9 cellular contexts compared by ENCODE assay signal in the genomic region with DNA sequence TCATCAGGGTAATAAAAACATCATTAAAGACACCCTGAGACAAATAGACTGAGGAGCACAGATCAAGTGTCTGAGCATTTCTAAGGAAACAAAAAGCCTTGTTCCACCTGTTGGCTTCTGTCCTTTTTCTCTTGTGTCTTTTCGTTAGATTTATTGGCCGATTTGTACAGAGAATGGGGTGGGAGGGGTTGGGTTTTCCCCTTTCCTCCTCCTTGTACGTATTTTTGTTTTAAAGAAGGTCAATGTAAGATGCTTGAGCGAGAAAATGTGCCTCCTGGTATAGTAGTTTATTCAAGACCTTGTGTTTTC. TPM values are rescaled to one million over a fixed set of nuclear protein-coding genes. Genes with fewer than 3 reads are reported as not detected.
DNase-seq lines count a peak whose midpoint lies in the region; ATAC-seq, FAIRE-seq and TF ChIP-seq lines count a peak whose summit lies in the region.
"Had no signal": no experiment of that assay in that cellular context is flagged by ENCODE, and none has a peak within 500 bp of the region (broad histone marks: within the 10 kb centered on the region; RNA-seq: fewer than 3 reads in every experiment).

No MANE protein-coding gene starts in this region.

- no peaks in the 10 kb centered on the region for H3K36me3 ChIP-seq in SK-N-SH (replicated peaks in 1 of 2; ENCODE audit: control insufficient read depth in 1 of 2, insufficient read depth in 2 of 2, low read length in 1 of 2)
- no peaks in the 10 kb centered on the region for H3K36me3 ChIP-seq in adrenal gland (replicated peaks in 1 of 2)
- no peaks in the 10 kb centered on the region for H3K36me3 ChIP-seq in kidney (ENCODE audit: control insufficient read depth in 1 of 2, insufficient read depth in 2 of 2, low read length in 2 of 2)

- peaks cover 25% of the 10 kb centered on the region for H3F3A ChIP-seq in SK-N-SH (replicated peaks; ENCODE audit: insufficient read depth)

- DNase-seq in SK-N-SH: no peak
- DNase-seq in adrenal gland: no peak
- DNase-seq in kidney: no peak
- no peak for DNase-seq in DMS153 treated with DMSO at 0.1 percent for 48 hours (lab: John Stamatoyannopoulos, UW; ENCODE audit: unreplicated experiment)
- DNase-seq in foreskin melanocyte: no peak
- no peak for DNase-seq in HUDEP-2 (lab: John Stamatoyannopoulos, UW; ENCODE audit: unreplicated experiment in 76 of 76)
- DNase-seq: NCI-H524 treated with DMSO at 0.1 percent for 48 hours had no signal

- H4K20me1 ChIP-seq in SK-N-SH (ENCODE audit: insufficient read depth): no peaks in the 10 kb centered on the region; the same call in 1 of the 2 replicates

- peaks cover 15% of the 10 kb centered on the region; the same call in 1 of the 2 replicates for H3K79me2 ChIP-seq in SK-N-SH (ENCODE audit: insufficient read depth)

- H3K27ac ChIP-seq in SK-N-SH (ENCODE audit: low read depth in 2 of 2, low read length in 1 of 2) (peak overlapping the region in 1 of 2 experiments; percentile 96; a peak in 2 of 4 replicates), adrenal gland (peak overlapping the region in 3 of 5 donors; percentile 85 to 94 (median 91)), kidney (ENCODE audit: low read depth in 2 of 2, low read length in 2 of 2) (peak overlapping the region; percentile 95 to 96), temporal lobe (ENCODE audit: low read depth, low read length) (peak overlapping the region; percentile 86)

- no peak for TF ChIP-seq RAD21 in SK-N-SH (IDR thresholded peaks at IDR 0.05; ENCODE audit: low read length)

- H3K27me3 ChIP-seq in SK-N-SH (ENCODE audit: insufficient read depth) (no peaks in the 10 kb centered on the region), adrenal gland (no peaks in the 10 kb centered on the region)

- CTCF ChIA-PET in SK-N-SH (lab: Yijun Ruan, JAX): interaction anchor here (0.6 to 1.4 kb wide), 2 partner anchors 94 to 99 kb away, joined by 3 read pairs; no protein-coding TSS in a partner anchor

- ATAC-seq in SK-N-SH treated with all-trans-retinoic acid at 6 μM for 48 hours: no peak

- peak overlapping the region; percentile 95 for H3K4me2 ChIP-seq in SK-N-SH

- no peak for TF ChIP-seq EP300 in SK-N-SH (IDR thresholded peaks at IDR 0.05; ENCODE audit: borderline replicate concordance in 1 of 2, low read depth in 1 of 2, low read length in 1 of 2)

- peak overlapping the region; percentile 57 for H2AFZ ChIP-seq in SK-N-SH (ENCODE audit: low read depth)

- 31% methylated on average over 4 of the region's 4 CpGs for WGBS in SK-N-SH (ENCODE audit: low lambda C conversion rate)
- 9 to 15% (median 12%) methylated on average over 4 of the region's 4 CpGs for WGBS in adrenal gland, 4 donors

- H3K4me3 ChIP-seq in SK-N-SH (ENCODE audit: low read depth in 2 of 2, low read length in 1 of 2) (peak overlapping the region; percentile 69 to 83), adrenal gland (peak overlapping the region in 3 of 4 donors; percentile 67 to 93 (median 86)), kidney (ENCODE audit: low read length in 2 of 2) (peak overlapping the region; percentile 85 to 87)

- no peaks in the 10 kb centered on the region for H3K9me2 ChIP-seq in SK-N-SH

- no peak for FAIRE-seq in kidney (lab: Jason Lieb, UNC)

- POLR2A ChIA-PET in SK-N-SH (lab: Yijun Ruan, JAX): interaction anchor here (1.4 kb wide), 1 partner anchor 56 kb away, joined by 6 read pairs; no protein-coding TSS in a partner anchor

- H3K9me3 ChIP-seq in SK-N-SH (no peaks in the 10 kb centered on the region), adrenal gland (replicated peaks in 1 of 3) (no peaks in the 10 kb centered on the region), kidney (ENCODE audit: control insufficient read depth in 1 of 2, low read length in 2 of 2) (no peaks in the 10 kb centered on the region)

- intact Hi-C loops in adrenal gland (cut with DNase I) (loop anchor here in 1 of 2 donors (5.0 kb wide), 1 partner anchor 50 kb away; no protein-coding TSS in a partner anchor), kidney (cut with DNase I) (no loop called here)

- no peak for TF ChIP-seq POLR2A in adrenal gland (IDR thresholded peaks at IDR 0.05)

- TF ChIP-seq CTCF in SK-N-SH (IDR thresholded peaks at IDR 0.05): no peak
- TF ChIP-seq CTCF in adrenal gland (IDR thresholded peaks at IDR 0.05): no peak
- no peak for TF ChIP-seq CTCF in kidney (IDR thresholded peaks at IDR 0.05; ENCODE audit: borderline replicate concordance, extremely low read depth, insufficient read depth)

- H3K9ac ChIP-seq in SK-N-SH: peak overlapping the region; percentile 80; the same call in 1 of the 2 replicates
- H3K9ac ChIP-seq in kidney (ENCODE audit: low read length in 2 of 2): peak overlapping the region; percentile 91 to 96

- peaks cover 34 to 35% of the 10 kb centered on the region in 2 experiments for H3K4me1 ChIP-seq in SK-N-SH (ENCODE audit: control insufficient read depth in 1 of 2, insufficient read depth in 2 of 2, low read depth in 1 of 2, low read length in 1 of 2)
- peaks cover 47 to 60% of the 10 kb centered on the region in 2 donors for H3K4me1 ChIP-seq in adrenal gland (replicated peaks in 1 of 2)
- peaks cover 19 to 20% of the 10 kb centered on the region in 2 donors for H3K4me1 ChIP-seq in kidney (ENCODE audit: control insufficient read depth in 1 of 2, insufficient read depth in 1 of 2, low read depth in 1 of 2, low read length in 2 of 2)

TF ChIP-seq in SK-N-SH, 30 proteins besides CTCF, POLR2A, EP300 and RAD21 (continues in another document):
- TF ChIP-seq GABPA (IDR thresholded peaks at IDR 0.05; ENCODE audit: low read depth) (no peak), TAF1 (IDR thresholded peaks at IDR 0.05; ENCODE audit: borderline replicate concordance, low read depth, low read length) (no peak)
- TF ChIP-seq, protein P1, sequence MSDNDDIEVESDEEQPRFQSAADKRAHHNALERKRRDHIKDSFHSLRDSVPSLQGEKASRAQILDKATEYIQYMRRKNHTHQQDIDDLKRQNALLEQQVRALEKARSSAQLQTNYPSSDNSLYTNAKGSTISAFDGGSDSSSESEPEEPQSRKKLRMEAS (IDR thresholded peaks at IDR 0.05; ENCODE audit: low read depth): no peak

TF ChIP-seq in SK-N-SH treated with all-trans-retinoic acid at 6 μM for 48 hours, 23 proteins besides CTCF, POLR2A, EP300 and RAD21:
- TF ChIP-seq, protein P2, sequence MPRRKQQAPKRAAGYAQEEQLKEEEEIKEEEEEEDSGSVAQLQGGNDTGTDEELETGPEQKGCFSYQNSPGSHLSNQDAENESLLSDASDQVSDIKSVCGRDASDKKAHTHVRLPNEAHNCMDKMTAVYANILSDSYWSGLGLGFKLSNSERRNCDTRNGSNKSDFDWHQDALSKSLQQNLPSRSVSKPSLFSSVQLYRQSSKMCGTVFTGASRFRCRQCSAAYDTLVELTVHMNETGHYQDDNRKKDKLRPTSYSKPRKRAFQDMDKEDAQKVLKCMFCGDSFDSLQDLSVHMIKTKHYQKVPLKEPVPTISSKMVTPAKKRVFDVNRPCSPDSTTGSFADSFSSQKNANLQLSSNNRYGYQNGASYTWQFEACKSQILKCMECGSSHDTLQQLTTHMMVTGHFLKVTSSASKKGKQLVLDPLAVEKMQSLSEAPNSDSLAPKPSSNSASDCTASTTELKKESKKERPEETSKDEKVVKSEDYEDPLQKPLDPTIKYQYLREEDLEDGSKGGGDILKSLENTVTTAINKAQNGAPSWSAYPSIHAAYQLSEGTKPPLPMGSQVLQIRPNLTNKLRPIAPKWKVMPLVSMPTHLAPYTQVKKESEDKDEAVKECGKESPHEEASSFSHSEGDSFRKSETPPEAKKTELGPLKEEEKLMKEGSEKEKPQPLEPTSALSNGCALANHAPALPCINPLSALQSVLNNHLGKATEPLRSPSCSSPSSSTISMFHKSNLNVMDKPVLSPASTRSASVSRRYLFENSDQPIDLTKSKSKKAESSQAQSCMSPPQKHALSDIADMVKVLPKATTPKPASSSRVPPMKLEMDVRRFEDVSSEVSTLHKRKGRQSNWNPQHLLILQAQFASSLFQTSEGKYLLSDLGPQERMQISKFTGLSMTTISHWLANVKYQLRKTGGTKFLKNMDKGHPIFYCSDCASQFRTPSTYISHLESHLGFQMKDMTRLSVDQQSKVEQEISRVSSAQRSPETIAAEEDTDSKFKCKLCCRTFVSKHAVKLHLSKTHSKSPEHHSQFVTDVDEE (CRISPR knock-in tag; IDR thresholded peaks at IDR 0.05): no peak
- TF ChIP-seq, protein P3, sequence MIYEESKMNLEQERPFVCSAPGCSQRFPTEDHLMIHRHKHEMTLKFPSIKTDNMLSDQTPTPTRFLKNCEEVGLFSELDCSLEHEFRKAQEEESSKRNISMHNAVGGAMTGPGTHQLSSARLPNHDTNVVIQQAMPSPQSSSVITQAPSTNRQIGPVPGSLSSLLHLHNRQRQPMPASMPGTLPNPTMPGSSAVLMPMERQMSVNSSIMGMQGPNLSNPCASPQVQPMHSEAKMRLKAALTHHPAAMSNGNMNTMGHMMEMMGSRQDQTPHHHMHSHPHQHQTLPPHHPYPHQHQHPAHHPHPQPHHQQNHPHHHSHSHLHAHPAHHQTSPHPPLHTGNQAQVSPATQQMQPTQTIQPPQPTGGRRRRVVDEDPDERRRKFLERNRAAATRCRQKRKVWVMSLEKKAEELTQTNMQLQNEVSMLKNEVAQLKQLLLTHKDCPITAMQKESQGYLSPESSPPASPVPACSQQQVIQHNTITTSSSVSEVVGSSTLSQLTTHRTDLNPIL (CRISPR knock-in tag; IDR thresholded peaks at IDR 0.05; ENCODE audit: low read depth): no peak
- TF ChIP-seq ZNF8 (CRISPR knock-in tag; IDR thresholded peaks at IDR 0.05): no peak
- no peak for TF ChIP-seq ARNTL (CRISPR knock-in tag; IDR thresholded peaks at IDR 0.05; ENCODE audit: borderline replicate concordance, low read depth)
- no peak for TF ChIP-seq SNAI2 (CRISPR knock-in tag; IDR thresholded peaks at IDR 0.05)
- no peak for TF ChIP-seq ZNF565 (CRISPR knock-in tag; conservative IDR thresholded peaks at IDR 0.05; ENCODE audit: low read depth)
- no peak for TF ChIP-seq ISL1 (CRISPR knock-in tag; IDR thresholded peaks at IDR 0.05)
- no peak for TF ChIP-seq TCF4 (CRISPR knock-in tag; IDR thresholded peaks at IDR 0.05; ENCODE audit: borderline replicate concordance)
- no peak for TF ChIP-seq ZFP3 (CRISPR knock-in tag; IDR thresholded peaks at IDR 0.05)

RNA-seq across cellular contexts. Expression of a gene that starts 1.2 kb away (rescaled TPM):
- polyA plus RNA-seq in SK-N-SH (2012; rRNA removed) (8.2 and 9.9 TPM in 2 replicates), adrenal gland (10 to 100 TPM in 1 of 3 donors, 1 to 10 TPM in 2; 4.1 to 25.5 (median 9.3) TPM), kidney (ENCODE audit: insufficient read depth, low read depth, low replicate concordance) (6.8 TPM)
- polyA plus RNA-seq in SK-N-SH (2012; cell fraction: cytosol; rRNA removed): 7.9 and 11.1 TPM in 2 replicates
- 8.4 and 10.5 TPM in 2 replicates for polyA plus RNA-seq in SK-N-SH (2012; cell fraction: nucleus; rRNA removed)
- total RNA-seq in adrenal gland (10 to 100 TPM in 7 of 8 donors, 1 to 10 TPM in 1; 7.2 to 30.1 (median 21.4) TPM), kidney (31.8 TPM), temporal lobe (18.4 TPM)
